17 cellular contexts compared by ENCODE assay signal in genomic region chr7:35548291-35548690, GRCh38.
DNase-seq lines count a peak whose midpoint lies in the region; TF ChIP-seq lines count a peak whose summit lies in the region.
"Had no signal": no experiment of that assay in that cellular context is flagged by ENCODE, and none has a peak within 500 bp of the region (broad histone marks: within the 10 kb centered on the region; RNA-seq: fewer than 3 reads in every experiment).

No MANE protein-coding gene starts in this region.

- TF ChIP-seq POLR2A in vagina (IDR thresholded peaks at IDR 0.05) = no peak

- no peaks in the 10 kb centered on the region for H3K27me3 ChIP-seq in endodermal cell (ENCODE audit: control insufficient read depth, insufficient read depth, low read length, poor library complexity, severe bottlenecking)
- no peaks in the 10 kb centered on the region for H3K27me3 ChIP-seq in vagina
- H3K27me3 ChIP-seq: BLaER1 treated with 17β-estradiol and CSF1 and Interleukin-3, amounts not matched to agents 10 nM and 100 nM had no signal

- H3K36me3 Mint-ChIP-seq in endodermal cell (ENCODE audit: low read depth) = no peaks in the 10 kb centered on the region
- H3K36me3 Mint-ChIP-seq: CD8-positive, alpha-beta T cell had no signal

- intact Hi-C loops in vagina (cut with DNase I) = no loop called here

- DNase-seq in ecto neural progenitor cell (ENCODE audit: low spot score) (peak; percentile 28), endodermal cell (peak; percentile 20), vagina (ENCODE audit: extremely low spot score in 2 of 2) (peak; percentile 64 to 72), iPS-NIHi11 (ENCODE audit: low spot score) (no peak), A172 (ENCODE audit: low spot score) (no peak)
- DNase-seq: 8988T; AML-193; Caco-2; Calu3; CD4-positive, alpha-beta T cell; CD8-positive, alpha-beta T cell; DMS79 treated with DMSO at 0.1 percent for 48 hours; GF-D8 had no signal

- no peak overlapping the region for H3K27ac Mint-ChIP-seq in endodermal cell
- H3K27ac Mint-ChIP-seq: B cell; CD4-positive, alpha-beta T cell; CD8-positive, alpha-beta T cell had no signal

- TF ChIP-seq CTCF in endodermal cell (conservative IDR thresholded peaks at IDR 0.05) (no peak), vagina (IDR thresholded peaks at IDR 0.05) (no peak)

- H3K36me3 ChIP-seq in endodermal cell (ENCODE audit: control insufficient read depth, insufficient read depth, low read length) (no peaks in the 10 kb centered on the region), vagina (no peaks in the 10 kb centered on the region)
- H3K36me3 ChIP-seq: BLaER1 treated with 17β-estradiol and CSF1 and Interleukin-3, amounts not matched to agents 10 nM and 100 nM had no signal

- H3K9me3 ChIP-seq in endodermal cell (ENCODE audit: control insufficient read depth, low read length) (no peaks in the 10 kb centered on the region), vagina (no peaks in the 10 kb centered on the region)
- H3K9me3 ChIP-seq: A549; BLaER1 treated with 17β-estradiol and CSF1 and Interleukin-3, amounts not matched to agents 10 nM and 100 nM; Caco-2 had no signal

- 93 to 97% methylated on average over 4 of the region's 4 CpGs for WGBS in endodermal cell (ENCODE audit: insufficient coverage in 1 of 2, insufficient read length in 1 of 2), 2 experiments

- no peak overlapping the region for H3K4me3 Mint-ChIP-seq in endodermal cell
- H3K4me3 Mint-ChIP-seq: B cell; CD4-positive, alpha-beta T cell; CD8-positive, alpha-beta T cell had no signal

- H3K4me1 Mint-ChIP-seq in endodermal cell = no peaks in the 10 kb centered on the region
- H3K4me1 Mint-ChIP-seq: B cell had no signal

- H3K4me3 ChIP-seq in endodermal cell (ENCODE audit: low read length) (no peak overlapping the region), vagina (no peak overlapping the region)
- H3K4me3 ChIP-seq: A549; BLaER1 treated with 17β-estradiol and CSF1 and Interleukin-3, amounts not matched to agents 10 nM and 100 nM had no signal

- peaks cover 21% of the 10 kb centered on the region for H3K27me3 Mint-ChIP-seq in endodermal cell (ENCODE audit: insufficient read depth)

- no peak overlapping the region for H3K9ac ChIP-seq in endodermal cell (ENCODE audit: extremely low read depth, low read length, poor library complexity, severe bottlenecking)
- H3K9ac ChIP-seq: BLaER1 treated with 17β-estradiol and CSF1 and Interleukin-3, amounts not matched to agents 10 nM and 100 nM had no signal

- H3K27ac ChIP-seq in endodermal cell (ENCODE audit: low read depth, low read length) (no peak overlapping the region), vagina (no peak overlapping the region)
- H3K27ac ChIP-seq: A549; BLaER1 treated with 17β-estradiol and CSF1 and Interleukin-3, amounts not matched to agents 10 nM and 100 nM; C4-2B had no signal

- H3K4me1 ChIP-seq in endodermal cell (ENCODE audit: control insufficient read depth, insufficient read depth, low read length) (no peaks in the 10 kb centered on the region), vagina (peaks cover 7% of the 10 kb centered on the region)
- H3K4me1 ChIP-seq: A549 had no signal

- H3K9me3 Mint-ChIP-seq in endodermal cell = no peaks in the 10 kb centered on the region
- H3K9me3 Mint-ChIP-seq: CD4-positive, alpha-beta T cell; CD8-positive, alpha-beta T cell had no signal

Comparison
In these comparisons a context has a peak if more than half of its experiments do, and no peak if none do; other contexts are left out.
1. DNase-seq: peak in ecto neural progenitor cell (single experiment), endodermal cell (single experiment) and vagina (2 of 2); none in iPS-NIHi11 (single experiment) and A172 (single experiment).